ENCODE assay signal across 8 cellular contexts in genomic region chr11:64877390-64878222, GRCh38. TPM values are rescaled to one million over a fixed set of nuclear protein-coding genes. Genes with fewer than 3 reads are reported as not detected.
DNase-seq lines count a peak whose midpoint lies in the region; ATAC-seq, FAIRE-seq and TF ChIP-seq lines count a peak whose summit lies in the region.

No MANE protein-coding gene starts in this region.

- peak; percentile 50 for DNase-seq in activated CD4-positive, alpha-beta T cell treated with anti-CD3 and anti-CD28 coated beads for 48 hours
- DNase-seq in activated CD4-positive, alpha-beta T cell treated with anti-CD3 and anti-CD28 coated beads, Interleukin-2, amount 50 U/mL, for 4 hours, result no peak
- no peak for DNase-seq in LNCaP clone FGC (ENCODE audit: low read depth)
- DNase-seq in bronchial epithelial cell (ENCODE audit: low read depth), result no peak
- no peak for DNase-seq in uterus

- H3K27me3 ChIP-seq in bronchial epithelial cell (ENCODE audit: control insufficient read depth, insufficient read depth, low read length) (no peaks in the 10 kb centered on the region), uterus (no peaks in the 10 kb centered on the region)

- intact Hi-C loops in uterus (cut with DNase I; ENCODE audit: low total_unique reads), result no loop called here

- no peak for FAIRE-seq in bronchial epithelial cell (lab: Jason Lieb, UNC)

- ATAC-seq in HG02623 (IDR thresholded peaks at IDR 0.05; ENCODE audit: unreplicated experiment) (no peak), GM21717 (IDR thresholded peaks at IDR 0.05; ENCODE audit: unreplicated experiment) (no peak)

- H3K4me3 ChIP-seq in LNCaP clone FGC (ENCODE audit: low read depth, low read length), result peak overlapping the region; percentile 62
- H3K4me3 ChIP-seq in bronchial epithelial cell (ENCODE audit: low read depth, low read length), result peak overlapping the region; percentile 69
- H3K4me3 ChIP-seq in mesodermal cell (ENCODE audit: extremely low read depth, insufficient read depth, low read length, poor library complexity, severe bottlenecking), result peak overlapping the region; percentile 95
- H3K4me3 ChIP-seq in uterus, result peak overlapping the region; percentile 68 to 95

- no peaks in the 10 kb centered on the region for H3K9me3 ChIP-seq in mesodermal cell (ENCODE audit: control insufficient read depth, low read length)
- no peaks in the 10 kb centered on the region for H3K9me3 ChIP-seq in uterus

- no peak for TF ChIP-seq POLR2A in uterus (IDR thresholded peaks at IDR 0.05)

- H3K36me3 ChIP-seq in bronchial epithelial cell (ENCODE audit: control insufficient read depth, insufficient read depth, low read length) (peaks cover 11% of the 10 kb centered on the region), mesodermal cell (ENCODE audit: control insufficient read depth, insufficient read depth, low read length) (peaks cover 30% of the 10 kb centered on the region), uterus (no peaks in the 10 kb centered on the region)

- TF ChIP-seq CTCF in LNCaP clone FGC (IDR thresholded peaks at IDR 0.05; ENCODE audit: control insufficient read depth, extremely low read depth, insufficient read depth) (no peak), bronchial epithelial cell (IDR thresholded peaks at IDR 0.05; ENCODE audit: insufficient read depth, low read length, severe bottlenecking) (no peak), uterus (IDR thresholded peaks at IDR 0.05) (no peak)

- H3K4me1 ChIP-seq in mesodermal cell (ENCODE audit: control insufficient read depth, insufficient read depth, low read length, poor library complexity, severe bottlenecking) (peaks cover 39% of the 10 kb centered on the region), uterus (no peaks in the 10 kb centered on the region)

- WGBS in mesodermal cell (ENCODE audit: insufficient coverage in 2 of 2), 2 experiments, result 2 to 3% methylated on average over 28 to 36 of the region's 41 CpGs

- H3K27ac ChIP-seq in mesodermal cell (ENCODE audit: low read depth, low read length, severe bottlenecking), result peak overlapping the region; percentile 75
- H3K27ac ChIP-seq in uterus, result peak overlapping the region; percentile 76 to 80

RNA-seq across cellular contexts. Expression of gene EHD1, which starts 0.8 kb away (rescaled TPM):
- 32.9 and 40.7 TPM in 2 replicates for total RNA-seq in bronchial epithelial cell
- 41.5 TPM for polyA plus RNA-seq in mesodermal cell (2013, experiment 1 of 2)
- polyA plus RNA-seq in mesodermal cell (2013, experiment 2 of 2), result 36.3 TPM
- total RNA-seq in uterus, result 10 to 100 TPM in 3 of 4 donors, 1 to 10 TPM in 1; 3.5 to 78.7 (median 36.9) TPM

RNA-seq across cellular contexts. Expression of gene CDC42BPG, which starts 33.2 kb away (rescaled TPM):
- total RNA-seq in bronchial epithelial cell, result 16.6 and 23.0 TPM in 2 replicates
- 4.0 TPM for polyA plus RNA-seq in mesodermal cell (2013, experiment 1 of 2)
- polyA plus RNA-seq in mesodermal cell (2013, experiment 2 of 2), result 3.1 TPM
- total RNA-seq in uterus, result 1 to 10 TPM in 1 of 4 donors, under 1 TPM in 3; under 0.01 to 2.7 (median 0.30) TPM

RNA-seq across cellular contexts. Expression of gene ATG2A, which starts 39.4 kb away (rescaled TPM):
- total RNA-seq in bronchial epithelial cell (6.1 and 7.8 TPM in 2 replicates), uterus (10 to 100 TPM in 3 of 4 donors, 1 to 10 TPM in 1; 6.8 to 39.6 (median 18.4) TPM)
- polyA plus RNA-seq in mesodermal cell (2013, experiment 1 of 2), result 13.8 TPM
- polyA plus RNA-seq in mesodermal cell (2013, experiment 2 of 2), result 11.5 TPM

RNA-seq across cellular contexts. Expression of gene PPP2R5B, which starts 46.9 kb away (rescaled TPM):
- total RNA-seq in bronchial epithelial cell (8.2 and 14.3 TPM in 2 replicates), uterus (10 to 100 TPM in 2 of 4 donors, 1 to 10 TPM in 2; 6.7 to 23.4 (median 13.0) TPM)
- 17.9 TPM for polyA plus RNA-seq in mesodermal cell (2013, experiment 1 of 2)
- polyA plus RNA-seq in mesodermal cell (2013, experiment 2 of 2), result 15.3 TPM

RNA-seq across cellular contexts. Expression of gene GPHA2, which starts 58.1 kb away (rescaled TPM):
- total RNA-seq in bronchial epithelial cell (not detected in 2 replicates), uterus (not detected)
- not detected for polyA plus RNA-seq in mesodermal cell (2013, experiment 1 of 2)
- polyA plus RNA-seq in mesodermal cell (2013, experiment 2 of 2), result not detected
